ENCODE assay signal across 13 cellular contexts in the genomic region with DNA sequence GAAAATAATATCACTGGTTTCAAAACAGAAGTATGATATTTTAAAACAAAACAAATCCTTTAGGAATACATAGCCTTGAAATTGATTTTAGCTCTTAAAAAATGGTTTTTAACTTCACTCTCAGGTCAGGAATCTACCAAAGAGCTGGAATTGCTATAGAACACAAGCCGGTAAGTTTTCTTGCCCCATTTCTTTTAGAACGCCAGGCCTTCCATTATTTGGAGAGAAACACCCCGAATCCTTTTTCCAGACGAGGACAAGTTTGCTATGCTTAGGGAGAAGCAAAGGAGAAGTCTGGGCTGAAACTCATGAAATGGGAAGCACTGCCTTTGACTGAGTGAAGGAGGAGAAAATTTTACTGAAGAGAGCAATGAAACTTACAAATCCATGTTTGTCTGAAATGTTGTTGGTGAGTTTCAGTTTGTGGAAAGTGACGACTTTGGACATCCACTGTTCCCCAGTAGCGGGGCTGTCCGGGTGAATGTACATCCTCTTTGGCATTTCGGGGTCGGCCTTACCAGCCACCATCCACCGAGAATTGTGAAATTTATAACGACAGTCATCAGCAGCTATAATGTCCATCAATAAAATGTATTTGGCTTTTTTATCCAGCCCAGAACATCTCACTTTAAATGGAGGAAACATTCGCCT. TPM values are rescaled to one million over a fixed set of nuclear protein-coding genes. Genes with fewer than 3 reads are reported as not detected.
DNase-seq lines count a peak whose midpoint lies in the region; ATAC-seq and TF ChIP-seq lines count a peak whose summit lies in the region.
"Had no signal": no experiment of that assay in that cellular context is flagged by ENCODE, and none has a peak within 500 bp of the region (broad histone marks: within the 10 kb centered on the region; RNA-seq: fewer than 3 reads in every experiment).

No MANE protein-coding gene starts in this region.

- H3K27me3 ChIP-seq in HUES6 (ENCODE audit: control insufficient read depth, insufficient read depth, low read length) (peaks cover 93% of the 10 kb centered on the region), lung (ENCODE audit: control insufficient read depth, insufficient read depth) (no peaks in the 10 kb centered on the region), thyroid gland (no peaks in the 10 kb centered on the region)

- intact Hi-C loops in thyroid gland (cut with DNase I): no loop called here

- TF ChIP-seq CTCF in choroid plexus epithelial cell (conservative IDR thresholded peaks at IDR 0.05; ENCODE audit: low read depth, low read length): no peak
- no peak for TF ChIP-seq CTCF in lung (IDR thresholded peaks at IDR 0.05; ENCODE audit: control extremely low read depth, extremely low read depth)
- no peak for TF ChIP-seq CTCF in thyroid gland (IDR thresholded peaks at IDR 0.05)

- no peak for DNase-seq in choroid plexus epithelial cell (ENCODE audit: low read depth)
- no peak for DNase-seq in lung (ENCODE audit: low spot score)
- DNase-seq in thyroid gland: no peak
- no peak for DNase-seq in activated CD4-positive, alpha-beta T cell treated with anti-CD3 and anti-CD28 coated beads, Interleukin-2, amount 50 U/mL, for 4 hours
- DNase-seq in inferior parietal cortex (ENCODE audit: extremely low spot score): no peak
- DNase-seq in iPS-NIHi11 (ENCODE audit: low spot score): no peak
- DNase-seq: activated CD8-positive, alpha-beta memory T cell treated with anti-CD3 and anti-CD28 coated beads, Interleukin-2, amount 50 U/mL, for 4 hours; head of caudate nucleus; NCI-H774; T-helper 17 cell had no signal

- ATAC-seq in lung (ENCODE audit: insufficient read depth, low FRiP score): no peak
- no peak for ATAC-seq in GM18907 (IDR thresholded peaks at IDR 0.05; ENCODE audit: unreplicated experiment)
- ATAC-seq: T-helper 17 cell had no signal

- no peak overlapping the region for H3K27ac ChIP-seq in HUES6 (ENCODE audit: low read depth, low read length)
- H3K27ac ChIP-seq in lung (ENCODE audit: low read depth in 1 of 2, low read length in 1 of 2): peak overlapping the region in 1 of 2 donors; percentile 86
- H3K27ac ChIP-seq in thyroid gland: peak overlapping the region; percentile 92 to 99 (median 99)

- H3K9me3 ChIP-seq in HUES6 (ENCODE audit: control insufficient read depth, insufficient read depth, low read depth, low read length) (no peaks in the 10 kb centered on the region), lung (ENCODE audit: control insufficient read depth in 2 of 2, insufficient read depth in 1 of 2, low read length in 1 of 2) (peaks cover 0 to 4% of the 10 kb centered on the region in 2 donors), thyroid gland (no peaks in the 10 kb centered on the region)

- peak overlapping the region; percentile 83 for H3K9ac ChIP-seq in HUES6 (ENCODE audit: low read length)

- H3K4me3 ChIP-seq in HUES6 (ENCODE audit: low read depth, low read length) (peak overlapping the region; percentile 69; the same call in 1 of the 2 replicates), choroid plexus epithelial cell (ENCODE audit: low read depth, low read length) (peak overlapping the region; percentile 86), lung (peak overlapping the region; percentile 66), thyroid gland (replicated peaks in 1 of 3) (peak overlapping the region; percentile 49 to 88 (median 77))

- H3K4me1 ChIP-seq in HUES6 (ENCODE audit: control insufficient read depth, insufficient read depth, low read length) (peaks cover 60% of the 10 kb centered on the region), lung (ENCODE audit: control insufficient read depth in 2 of 2, insufficient read depth in 2 of 2, low read length in 2 of 2) (peaks cover 3% of the 10 kb centered on the region in 2 donors), thyroid gland (peaks cover 14 to 15% of the 10 kb centered on the region in 2 donors)

- TF ChIP-seq POLR2A in thyroid gland (IDR thresholded peaks at IDR 0.05): no peak

- H3K36me3 ChIP-seq in HUES6 (ENCODE audit: control insufficient read depth, insufficient read depth, low read length) (no peaks in the 10 kb centered on the region; the same call in 1 of the 2 replicates), lung (ENCODE audit: control insufficient read depth in 2 of 2, insufficient read depth in 2 of 2, low read length in 2 of 2) (peaks cover under 1 to 2% of the 10 kb centered on the region in 2 donors), thyroid gland (peaks cover 17 to 46% of the 10 kb centered on the region in 2 donors)

- 13 to 18% methylated on average over 12 of the region's 12 CpGs for WGBS in lung, 2 donors
- WGBS in thyroid gland, 2 donors: 12 to 20% methylated on average over 12 of the region's 12 CpGs

RNA-seq across cellular contexts. Expression of gene TBX3, which starts 3.4 kb away (rescaled TPM):
- 100 to 1,000 TPM in 1 of 2 donors, 10 to 100 TPM in 1; 48.4 to 126 TPM for total RNA-seq in lung
- 10 to 100 TPM; 19.3 to 30.8 TPM for polyA plus RNA-seq in lung
- 100 to 1,000 TPM; 104 to 258 (median 192) TPM for total RNA-seq in thyroid gland
- polyA plus RNA-seq: neural cell had no signal
